Comparison of ENCODE assay signal across 1 cellular context in genomic region chr2:62314291-62314690, GRCh38.
TF ChIP-seq lines count a peak whose summit lies in the region.

No MANE protein-coding gene starts in this region.

TF ChIP-seq in K562, 482 proteins besides CTCF, POLR2A, EP300 and RAD21 (continued from another document):
- TF ChIP-seq TFAP4 (CRISPR knock-in tag; IDR thresholded peaks at IDR 0.05; ENCODE audit: borderline replicate concordance): no peak
- TF ChIP-seq MAFK (IDR thresholded peaks at IDR 0.05; ENCODE audit: low read length): peak; percentile 39; the same call in 1 of the 2 replicates
- peak; percentile 77 for TF ChIP-seq C11orf30 (IDR thresholded peaks at IDR 0.05; ENCODE audit: low read depth)
- TF ChIP-seq MAFG (tag; conservative IDR thresholded peaks at IDR 0.05): peak; percentile 43
- TF ChIP-seq MAFF (IDR thresholded peaks at IDR 0.05; ENCODE audit: low read length): peak; percentile 30; the same call in 1 of the 2 replicates
- TF ChIP-seq STAT5B (CRISPR knock-in tag; IDR thresholded peaks at IDR 0.05): no peak
- TF ChIP-seq CUX1 (CRISPR knock-in tag; IDR thresholded peaks at IDR 0.05): no peak
- TF ChIP-seq PRMT5 (CRISPR knock-in tag; IDR thresholded peaks at IDR 0.05): no peak
- no peak for TF ChIP-seq PHF20 (IDR thresholded peaks at IDR 0.05; ENCODE audit: partially characterized antibody)
- 0 out of 2 replicates have a peak, but pooled peaks have one; percentile 7 for TF ChIP-seq GABPA (tag; conservative IDR thresholded peaks at IDR 0.05; ENCODE audit: low read depth)
- TF ChIP-seq KAT7 (CRISPR knock-in tag; IDR thresholded peaks at IDR 0.05; ENCODE audit: borderline replicate concordance): no peak
- no peak for TF ChIP-seq ZNF398 (CRISPR knock-in tag; IDR thresholded peaks at IDR 0.05)
- TF ChIP-seq ARHGAP35 (IDR thresholded peaks at IDR 0.05; ENCODE audit: partially characterized antibody): no peak
- TF ChIP-seq SFPQ (IDR thresholded peaks at IDR 0.05; ENCODE audit: low read depth, low read length): no peak
- no peak for TF ChIP-seq TAF7 (tag; IDR thresholded peaks at IDR 0.05)
TF ChIP-seq in K562: peak in this region for 7.
